In genomic region chr15:74525946-74526345, GRCh38 we compare ENCODE assay signal across 1 cellular context.
TF ChIP-seq lines count a peak whose summit lies in the region.

No MANE protein-coding gene starts in this region.

TF ChIP-seq in HCT116, 20 proteins besides CTCF, POLR2A, EP300 and RAD21 (continued from another document):
- 0 out of 2 replicates have a peak, but pooled peaks have one; percentile 51 for TF ChIP-seq CEBPB (IDR thresholded peaks at IDR 0.05; ENCODE audit: low read depth)
- TF ChIP-seq FOSL1 (IDR thresholded peaks at IDR 0.05; ENCODE audit: low read depth) = peak; percentile 96
- no peak for TF ChIP-seq EZH2 (IDR thresholded peaks at IDR 0.05)
- 0 out of 2 replicates have a peak, but pooled peaks have one; percentile 28 for TF ChIP-seq MAX (IDR thresholded peaks at IDR 0.05)
- no peak for TF ChIP-seq ZFX (IDR thresholded peaks at IDR 0.05)
- no peak for TF ChIP-seq ATF3 (IDR thresholded peaks at IDR 0.05)
- no peak for TF ChIP-seq CBX3 (IDR thresholded peaks at IDR 0.05; ENCODE audit: low read depth)
- no peak for TF ChIP-seq ZBTB33 (IDR thresholded peaks at IDR 0.05; ENCODE audit: extremely low read depth, insufficient replicate concordance, low read length)
- no peak for TF ChIP-seq YY1 (IDR thresholded peaks at IDR 0.05; ENCODE audit: extremely low read depth, insufficient replicate concordance, low read depth, low read length)
- peak; percentile 81 for TF ChIP-seq SP1 (IDR thresholded peaks at IDR 0.05; ENCODE audit: low read depth)
- peak; percentile 89 for TF ChIP-seq JUND (IDR thresholded peaks at IDR 0.05)
